ENCODE assay signal across 11 cellular contexts in the genomic region with DNA sequence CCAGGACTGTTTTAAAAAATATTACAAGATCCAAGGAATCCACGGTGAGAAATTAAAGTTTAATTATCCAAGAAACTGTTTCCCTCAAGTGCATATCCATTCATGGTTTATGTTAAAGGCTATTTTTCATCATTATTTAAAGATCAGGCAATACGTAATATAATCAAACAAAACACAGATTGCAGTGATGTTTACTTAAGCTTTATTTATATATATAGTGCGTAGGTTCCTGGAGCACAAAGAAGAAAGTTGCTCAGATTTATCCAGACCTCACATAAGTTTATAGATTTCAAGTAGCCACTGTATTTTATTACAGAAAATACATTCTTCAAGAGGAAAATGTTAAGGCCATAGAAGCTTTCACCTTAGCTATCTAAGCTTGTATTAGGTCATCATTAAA.
DNase-seq lines count a peak whose midpoint lies in the region; ATAC-seq and TF ChIP-seq lines count a peak whose summit lies in the region.
"Had no signal": no experiment of that assay in that cellular context is flagged by ENCODE, and none has a peak within 500 bp of the region (broad histone marks: within the 10 kb centered on the region; RNA-seq: fewer than 3 reads in every experiment).

No MANE protein-coding gene starts in this region.

- CTCF ChIA-PET in T-cell (lab: Charles Lee) = interaction anchor here (0.6 to 1.8 kb wide), 10 partner anchors 12 to 96 kb away, joined by 3 to 10 read pairs (median 4); no protein-coding TSS in a partner anchor

- peaks cover 93 to 95% (median 94%) of the 10 kb centered on the region in 3 donors for H3K4me1 Mint-ChIP-seq in T-cell

- peak overlapping the region; percentile 96 to 97 for H3K27ac Mint-ChIP-seq in T-cell

- ATAC-seq in T-cell (replicated peaks in 1 of 4) (no peak), HG03045 (IDR thresholded peaks at IDR 0.05; ENCODE audit: unreplicated experiment) (no peak), left lobe of liver (no peak)
- ATAC-seq: GM23338 had no signal

- H3K27me3 Mint-ChIP-seq in T-cell = no peaks in the 10 kb centered on the region

- no peaks in the 10 kb centered on the region for H3K9me3 Mint-ChIP-seq in T-cell
- H3K9me3 Mint-ChIP-seq: GM23338 had no signal

- peak; percentile 6 for DNase-seq in NCI-H2029 treated with DMSO at 0.1 percent for 48 hours (lab: John Stamatoyannopoulos, UW)
- no peak for DNase-seq in NCI-H2029 (lab: John Stamatoyannopoulos, UW)
- no peak for DNase-seq in T-cell
- no peak for DNase-seq in esophagus muscularis mucosa (ENCODE audit: extremely low spot score)
- DNase-seq in central memory CD4-positive, alpha-beta T cell = no peak
- no peak for DNase-seq in left lobe of liver (ENCODE audit: low spot score)
- DNase-seq: 8988T; activated CD4-positive, alpha-beta T cell treated with anti-CD3 and anti-CD28 coated beads, Interleukin-2, amount 50 U/mL, for 1 hour had no signal

- peaks cover 70% of the 10 kb centered on the region for H3K36me3 Mint-ChIP-seq in T-cell

- no peak for TF ChIP-seq CTCF in esophagus muscularis mucosa (IDR thresholded peaks at IDR 0.05)

- intact Hi-C loops in esophagus muscularis mucosa (cut with DNase I) = no loop called here

- H3K36me3 ChIP-seq in esophagus muscularis mucosa = peaks cover 0 to 20% (median 8%) of the 10 kb centered on the region in 4 donors

- H3K4me3 ChIP-seq in esophagus muscularis mucosa = peak overlapping the region; percentile 25 to 46 (median 39)
- peak overlapping the region in 2 of 7 experiments; percentile 25 to 43 for H3K4me3 ChIP-seq in skin epidermis
- H3K4me3 ChIP-seq: GM23338 had no signal

- H3K9me3 ChIP-seq in esophagus muscularis mucosa = no peaks in the 10 kb centered on the region

- no peak for TF ChIP-seq EP300 in esophagus muscularis mucosa (IDR thresholded peaks at IDR 0.05)

- TF ChIP-seq POLR2A in esophagus muscularis mucosa (IDR thresholded peaks at IDR 0.05; ENCODE audit: low read depth) = no peak

- H3K4me1 ChIP-seq in esophagus muscularis mucosa = peaks cover 35 to 86% (median 76%) of the 10 kb centered on the region in 4 donors

- peak overlapping the region; percentile 84 to 87 (median 84) for H3K4me3 Mint-ChIP-seq in T-cell
- H3K4me3 Mint-ChIP-seq: GM23338 had no signal

- WGBS in esophagus muscularis mucosa = 48% methylated on average over 3 of the region's 3 CpGs

- H3K27ac ChIP-seq in esophagus muscularis mucosa (replicated peaks in 1 of 4) (peak overlapping the region; percentile 62 to 75 (median 64)), skin epidermis (peak overlapping the region in 18 of 21 experiments; percentile 72 to 92 (median 82))

- H3K27me3 ChIP-seq in esophagus muscularis mucosa = no peaks in the 10 kb centered on the region

- POLR2A ChIA-PET in T-cell (lab: Charles Lee) = interaction anchor here (0.5 to 5.0 kb wide), 7 partner anchors 10 to 114 kb away, joined by 3 to 92 read pairs (median 4); no protein-coding TSS in a partner anchor
